Comparison of ENCODE assay signal across 8 cellular contexts in genomic region chr11:46700251-46701077, GRCh38. TPM values are rescaled to one million over a fixed set of nuclear protein-coding genes. Genes with fewer than 3 reads are reported as not detected.
DNase-seq lines count a peak whose midpoint lies in the region; ATAC-seq, FAIRE-seq and TF ChIP-seq lines count a peak whose summit lies in the region.

Gene ARHGAP1, minus strand, starts transcription at chr11:46700619. Its CDS starts 4,512 bp downstream, at chr11:46696107.
Gene ZNF408, plus strand, starts transcription at chr11:46701031. Its CDS starts 17 bp downstream, at chr11:46701048.

- ATAC-seq in GM18498 (IDR thresholded peaks at IDR 0.05; ENCODE audit: unreplicated experiment) = peak; percentile 92
- peak; percentile 86 for ATAC-seq in HG02938 (IDR thresholded peaks at IDR 0.05; ENCODE audit: unreplicated experiment)
- peak; percentile 89 for ATAC-seq in left ventricle myocardium superior

- H3K9me3 ChIP-seq in prostate gland = no peaks in the 10 kb centered on the region

- TF ChIP-seq CTCF in prostate gland (IDR thresholded peaks at IDR 0.05) = no peak

- FAIRE-seq in urothelium cell line (lab: Jason Lieb, UNC) = peak; percentile 73

- H3K27me3 ChIP-seq in prostate gland (replicated peaks; ENCODE audit: insufficient read depth) = no peaks in the 10 kb centered on the region

- DNase-seq in NCI-H187 (lab: John Stamatoyannopoulos, UW) (peak; percentile 98), T-helper 2 cell (peak; percentile 97 to 99 (median 99)), left ventricle myocardium superior (peak; percentile 99), prostate gland (ENCODE audit: low spot score) (peak; percentile 99), urothelium cell line (ENCODE audit: low spot score) (peak; percentile 97)

- under 1% methylated on average over 44 of the region's 44 CpGs for WGBS in prostate gland

- H3K27ac ChIP-seq in angular gyrus (ENCODE audit: low read depth, low read length) (peak within 1 kb of the TSS; percentile 96), prostate gland (peak within 1 kb of the TSS; percentile 90 to 92)

- H3K4me1 ChIP-seq in prostate gland (replicated peaks) = no peaks in the 10 kb centered on the region

- peak within 1 kb of the TSS; percentile 70 to 89 for H3K4me3 ChIP-seq in prostate gland

- H3K36me3 ChIP-seq in prostate gland = peaks cover 9 to 30% of the 10 kb centered on the region in 2 donors

- peak; percentile 94 for TF ChIP-seq POLR2A in prostate gland (IDR thresholded peaks at IDR 0.05)

- intact Hi-C loops in left ventricle myocardium superior (cut with micrococcal nuclease) = no loop called here
- intact Hi-C loops in prostate gland (cut with DNase I) = loop anchor here (2.0 kb wide), 1 partner anchor 84 kb away; the partner anchor contains the start of genes ATG13 and HARBI1

RNA-seq across cellular contexts. Expression of gene ARHGAP1, which starts in this region (rescaled TPM):
- total RNA-seq in left ventricle myocardium superior = 65.2 TPM
- total RNA-seq in prostate gland = 10 to 100 TPM; 73.2 to 94.5 TPM

RNA-seq across cellular contexts. Expression of gene ZNF408, which starts in this region (rescaled TPM):
- total RNA-seq in left ventricle myocardium superior (7.1 TPM), prostate gland (10 to 100 TPM in 1 of 2 donors, 1 to 10 TPM in 1; 9.9 to 17.8 TPM)

Comparison
In these comparisons a context has a peak if more than half of its experiments do, and no peak if none do; other contexts are left out.
1. Peak in every context shown above with its lines: DNase-seq, ATAC-seq, H3K4me3 ChIP-seq and H3K27ac ChIP-seq.